Comparison of ENCODE assay signal across 1 cellular context in the genomic region with DNA sequence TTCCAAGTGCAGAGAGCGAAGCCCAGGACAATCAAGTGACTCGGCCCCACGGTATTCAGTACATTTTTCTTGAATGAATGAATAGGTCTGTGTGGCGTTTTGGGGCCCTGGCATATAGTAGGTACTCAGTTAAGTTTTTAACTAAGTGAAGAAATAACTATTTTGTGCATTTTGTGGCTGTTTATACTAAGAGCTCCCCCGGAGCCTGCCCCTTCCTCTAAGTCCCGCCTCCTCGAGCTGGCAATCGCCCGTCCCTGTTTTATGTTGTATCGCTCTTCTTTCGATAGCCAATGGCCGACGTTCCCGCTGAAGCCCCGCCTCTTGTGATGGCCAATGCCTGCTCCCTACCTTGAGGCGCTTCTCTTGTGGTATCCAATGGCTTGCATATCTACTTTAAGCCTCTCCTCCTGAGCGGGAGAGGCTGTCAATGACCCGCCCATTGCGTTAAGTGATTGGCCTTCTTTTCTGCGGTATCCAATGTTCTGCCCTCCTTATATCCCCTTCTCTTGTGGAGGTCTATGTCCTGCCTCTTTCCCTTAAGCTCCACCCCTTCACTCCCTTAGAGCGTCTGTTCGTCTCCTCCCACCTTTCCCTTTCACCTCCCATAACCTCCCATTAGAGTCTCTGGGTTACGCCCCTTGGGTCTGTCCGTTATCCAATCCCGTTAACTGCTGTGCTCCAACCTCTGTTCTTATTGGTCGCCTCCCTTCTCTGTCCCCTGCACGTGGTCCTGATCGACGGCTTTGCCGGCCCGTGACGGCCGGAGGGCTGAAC.
TF ChIP-seq lines count a peak whose summit lies in the region.

No MANE protein-coding gene starts in this region.

TF ChIP-seq in HepG2, 621 proteins besides CTCF, POLR2A, EP300 and RAD21 (continued from another document and continues in another):
- TF ChIP-seq, protein P1, sequence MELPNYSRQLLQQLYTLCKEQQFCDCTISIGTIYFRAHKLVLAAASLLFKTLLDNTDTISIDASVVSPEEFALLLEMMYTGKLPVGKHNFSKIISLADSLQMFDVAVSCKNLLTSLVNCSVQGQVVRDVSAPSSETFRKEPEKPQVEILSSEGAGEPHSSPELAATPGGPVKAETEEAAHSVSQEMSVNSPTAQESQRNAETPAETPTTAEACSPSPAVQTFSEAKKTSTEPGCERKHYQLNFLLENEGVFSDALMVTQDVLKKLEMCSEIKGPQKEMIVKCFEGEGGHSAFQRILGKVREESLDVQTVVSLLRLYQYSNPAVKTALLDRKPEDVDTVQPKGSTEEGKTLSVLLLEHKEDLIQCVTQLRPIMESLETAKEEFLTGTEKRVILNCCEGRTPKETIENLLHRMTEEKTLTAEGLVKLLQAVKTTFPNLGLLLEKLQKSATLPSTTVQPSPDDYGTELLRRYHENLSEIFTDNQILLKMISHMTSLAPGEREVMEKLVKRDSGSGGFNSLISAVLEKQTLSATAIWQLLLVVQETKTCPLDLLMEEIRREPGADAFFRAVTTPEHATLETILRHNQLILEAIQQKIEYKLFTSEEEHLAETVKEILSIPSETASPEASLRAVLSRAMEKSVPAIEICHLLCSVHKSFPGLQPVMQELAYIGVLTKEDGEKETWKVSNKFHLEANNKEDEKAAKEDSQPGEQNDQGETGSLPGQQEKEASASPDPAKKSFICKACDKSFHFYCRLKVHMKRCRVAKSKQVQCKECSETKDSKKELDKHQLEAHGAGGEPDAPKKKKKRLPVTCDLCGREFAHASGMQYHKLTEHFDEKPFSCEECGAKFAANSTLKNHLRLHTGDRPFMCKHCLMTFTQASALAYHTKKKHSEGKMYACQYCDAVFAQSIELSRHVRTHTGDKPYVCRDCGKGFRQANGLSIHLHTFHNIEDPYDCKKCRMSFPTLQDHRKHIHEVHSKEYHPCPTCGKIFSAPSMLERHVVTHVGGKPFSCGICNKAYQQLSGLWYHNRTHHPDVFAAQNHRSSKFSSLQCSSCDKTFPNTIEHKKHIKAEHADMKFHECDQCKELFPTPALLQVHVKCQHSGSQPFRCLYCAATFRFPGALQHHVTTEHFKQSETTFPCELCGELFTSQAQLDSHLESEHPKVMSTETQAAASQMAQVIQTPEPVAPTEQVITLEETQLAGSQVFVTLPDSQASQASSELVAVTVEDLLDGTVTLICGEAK (IDR thresholded peaks at IDR 0.05) = no peak
- TF ChIP-seq, protein P1 (CRISPR knock-in tag; IDR thresholded peaks at IDR 0.05) = no peak
- TF ChIP-seq, protein P2, sequence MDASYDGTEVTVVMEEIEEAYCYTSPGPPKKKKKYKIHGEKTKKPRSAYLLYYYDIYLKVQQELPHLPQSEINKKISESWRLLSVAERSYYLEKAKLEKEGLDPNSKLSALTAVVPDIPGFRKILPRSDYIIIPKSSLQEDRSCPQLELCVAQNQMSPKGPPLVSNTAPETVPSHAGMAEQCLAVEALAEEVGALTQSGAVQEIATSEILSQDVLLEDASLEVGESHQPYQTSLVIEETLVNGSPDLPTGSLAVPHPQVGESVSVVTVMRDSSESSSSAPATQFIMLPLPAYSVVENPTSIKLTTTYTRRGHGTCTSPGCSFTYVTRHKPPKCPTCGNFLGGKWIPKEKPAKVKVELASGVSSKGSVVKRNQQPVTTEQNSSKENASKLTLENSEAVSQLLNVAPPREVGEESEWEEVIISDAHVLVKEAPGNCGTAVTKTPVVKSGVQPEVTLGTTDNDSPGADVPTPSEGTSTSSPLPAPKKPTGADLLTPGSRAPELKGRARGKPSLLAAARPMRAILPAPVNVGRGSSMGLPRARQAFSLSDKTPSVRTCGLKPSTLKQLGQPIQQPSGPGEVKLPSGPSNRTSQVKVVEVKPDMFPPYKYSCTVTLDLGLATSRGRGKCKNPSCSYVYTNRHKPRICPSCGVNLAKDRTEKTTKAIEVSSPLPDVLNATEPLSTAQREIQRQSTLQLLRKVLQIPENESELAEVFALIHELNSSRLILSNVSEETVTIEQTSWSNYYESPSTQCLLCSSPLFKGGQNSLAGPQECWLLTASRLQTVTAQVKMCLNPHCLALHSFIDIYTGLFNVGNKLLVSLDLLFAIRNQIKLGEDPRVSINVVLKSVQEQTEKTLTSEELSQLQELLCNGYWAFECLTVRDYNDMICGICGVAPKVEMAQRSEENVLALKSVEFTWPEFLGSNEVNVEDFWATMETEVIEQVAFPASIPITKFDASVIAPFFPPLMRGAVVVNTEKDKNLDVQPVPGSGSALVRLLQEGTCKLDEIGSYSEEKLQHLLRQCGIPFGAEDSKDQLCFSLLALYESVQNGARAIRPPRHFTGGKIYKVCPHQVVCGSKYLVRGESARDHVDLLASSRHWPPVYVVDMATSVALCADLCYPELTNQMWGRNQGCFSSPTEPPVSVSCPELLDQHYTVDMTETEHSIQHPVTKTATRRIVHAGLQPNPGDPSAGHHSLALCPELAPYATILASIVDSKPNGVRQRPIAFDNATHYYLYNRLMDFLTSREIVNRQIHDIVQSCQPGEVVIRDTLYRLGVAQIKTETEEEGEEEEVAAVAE (CRISPR knock-in tag; IDR thresholded peaks at IDR 0.05; ENCODE audit: borderline replicate concordance) = peak; percentile 99
- TF ChIP-seq ZNF350 (CRISPR knock-in tag; IDR thresholded peaks at IDR 0.05; ENCODE audit: borderline replicate concordance, low read depth) (no peak), MAFF (IDR thresholded peaks at IDR 0.05; ENCODE audit: low read depth, low read length) (no peak), ZBTB21 (CRISPR knock-in tag; IDR thresholded peaks at IDR 0.05) (no peak), NFE2 (CRISPR knock-in tag; IDR thresholded peaks at IDR 0.05) (no peak), ZNF367 (CRISPR knock-in tag; IDR thresholded peaks at IDR 0.05; ENCODE audit: borderline replicate concordance) (no peak), KDM3A (CRISPR knock-in tag; IDR thresholded peaks at IDR 0.05; ENCODE audit: low read depth) (no peak), ZNF660 (CRISPR knock-in tag; IDR thresholded peaks at IDR 0.05; ENCODE audit: borderline replicate concordance, low read depth) (no peak), NR2C2 (CRISPR knock-in tag; IDR thresholded peaks at IDR 0.05; ENCODE audit: borderline replicate concordance) (peak; percentile 89), ZNF30 (CRISPR knock-in tag; IDR thresholded peaks at IDR 0.05) (no peak), THAP11 (CRISPR knock-in tag; IDR thresholded peaks at IDR 0.05) (peak; percentile 65), ZFX (CRISPR knock-in tag; IDR thresholded peaks at IDR 0.05; ENCODE audit: low read depth) (0 out of 2 replicates have a peak, but pooled peaks have one; percentile 1), MLLT10 (CRISPR knock-in tag; IDR thresholded peaks at IDR 0.05) (no peak), SOX5 (CRISPR knock-in tag; IDR thresholded peaks at IDR 0.05; ENCODE audit: borderline replicate concordance) (no peak), PCBP1 (IDR thresholded peaks at IDR 0.05; ENCODE audit: borderline replicate concordance, low read depth, low read length) (no peak), HMG20A (CRISPR knock-in tag; IDR thresholded peaks at IDR 0.05; ENCODE audit: borderline replicate concordance) (no peak), ARNT (IDR thresholded peaks at IDR 0.05) (no peak), ZNF564 (CRISPR knock-in tag; IDR thresholded peaks at IDR 0.05) (no peak), BRD4 (CRISPR knock-in tag; IDR thresholded peaks at IDR 0.05) (no peak), SALL1 (CRISPR knock-in tag; IDR thresholded peaks at IDR 0.05) (0 out of 2 replicates have a peak, but pooled peaks have one; percentile 18), ZNF34 (CRISPR knock-in tag; IDR thresholded peaks at IDR 0.05; ENCODE audit: borderline replicate concordance) (no peak), MAFG (CRISPR knock-in tag; IDR thresholded peaks at IDR 0.05) (no peak), IRF2 (CRISPR knock-in tag; IDR thresholded peaks at IDR 0.05) (no peak), ZFP36L1 (CRISPR knock-in tag; IDR thresholded peaks at IDR 0.05) (no peak), ZNF124 (CRISPR knock-in tag; IDR thresholded peaks at IDR 0.05) (no peak), NAIF1 (CRISPR knock-in tag; IDR thresholded peaks at IDR 0.05; ENCODE audit: borderline replicate concordance) (no peak), ATF1 (CRISPR knock-in tag; IDR thresholded peaks at IDR 0.05) (peak; percentile 62), FOXM1 (CRISPR knock-in tag; IDR thresholded peaks at IDR 0.05) (no peak), ZNF629 (CRISPR knock-in tag; conservative IDR thresholded peaks at IDR 0.05) (no peak), RXRB (CRISPR knock-in tag; IDR thresholded peaks at IDR 0.05; ENCODE audit: borderline replicate concordance) (no peak; the same call in 1 of the 2 replicates), ZNF614 (CRISPR knock-in tag; IDR thresholded peaks at IDR 0.05; ENCODE audit: borderline replicate concordance) (no peak)
- TF ChIP-seq, protein P3, sequence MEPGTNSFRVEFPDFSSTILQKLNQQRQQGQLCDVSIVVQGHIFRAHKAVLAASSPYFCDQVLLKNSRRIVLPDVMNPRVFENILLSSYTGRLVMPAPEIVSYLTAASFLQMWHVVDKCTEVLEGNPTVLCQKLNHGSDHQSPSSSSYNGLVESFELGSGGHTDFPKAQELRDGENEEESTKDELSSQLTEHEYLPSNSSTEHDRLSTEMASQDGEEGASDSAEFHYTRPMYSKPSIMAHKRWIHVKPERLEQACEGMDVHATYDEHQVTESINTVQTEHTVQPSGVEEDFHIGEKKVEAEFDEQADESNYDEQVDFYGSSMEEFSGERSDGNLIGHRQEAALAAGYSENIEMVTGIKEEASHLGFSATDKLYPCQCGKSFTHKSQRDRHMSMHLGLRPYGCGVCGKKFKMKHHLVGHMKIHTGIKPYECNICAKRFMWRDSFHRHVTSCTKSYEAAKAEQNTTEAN (CRISPR knock-in tag; conservative IDR thresholded peaks at IDR 0.05) = 0 out of 2 replicates have a peak, but pooled peaks have one; percentile 24
- TF ChIP-seq, protein P4, sequence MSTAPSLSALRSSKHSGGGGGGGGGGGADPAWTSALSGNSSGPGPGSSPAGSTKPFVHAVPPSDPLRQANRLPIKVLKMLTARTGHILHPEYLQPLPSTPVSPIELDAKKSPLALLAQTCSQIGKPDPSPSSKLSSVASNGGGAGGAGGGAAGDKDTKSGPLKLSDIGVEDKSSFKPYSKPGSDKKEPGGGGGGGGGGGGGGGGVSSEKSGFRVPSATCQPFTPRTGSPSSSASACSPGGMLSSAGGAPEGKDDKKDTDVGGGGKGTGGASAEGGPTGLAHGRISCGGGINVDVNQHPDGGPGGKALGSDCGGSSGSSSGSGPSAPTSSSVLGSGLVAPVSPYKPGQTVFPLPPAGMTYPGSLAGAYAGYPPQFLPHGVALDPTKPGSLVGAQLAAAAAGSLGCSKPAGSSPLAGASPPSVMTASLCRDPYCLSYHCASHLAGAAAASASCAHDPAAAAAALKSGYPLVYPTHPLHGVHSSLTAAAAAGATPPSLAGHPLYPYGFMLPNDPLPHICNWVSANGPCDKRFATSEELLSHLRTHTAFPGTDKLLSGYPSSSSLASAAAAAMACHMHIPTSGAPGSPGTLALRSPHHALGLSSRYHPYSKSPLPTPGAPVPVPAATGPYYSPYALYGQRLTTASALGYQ (CRISPR knock-in tag; IDR thresholded peaks at IDR 0.05) = no peak
- TF ChIP-seq, protein P5, sequence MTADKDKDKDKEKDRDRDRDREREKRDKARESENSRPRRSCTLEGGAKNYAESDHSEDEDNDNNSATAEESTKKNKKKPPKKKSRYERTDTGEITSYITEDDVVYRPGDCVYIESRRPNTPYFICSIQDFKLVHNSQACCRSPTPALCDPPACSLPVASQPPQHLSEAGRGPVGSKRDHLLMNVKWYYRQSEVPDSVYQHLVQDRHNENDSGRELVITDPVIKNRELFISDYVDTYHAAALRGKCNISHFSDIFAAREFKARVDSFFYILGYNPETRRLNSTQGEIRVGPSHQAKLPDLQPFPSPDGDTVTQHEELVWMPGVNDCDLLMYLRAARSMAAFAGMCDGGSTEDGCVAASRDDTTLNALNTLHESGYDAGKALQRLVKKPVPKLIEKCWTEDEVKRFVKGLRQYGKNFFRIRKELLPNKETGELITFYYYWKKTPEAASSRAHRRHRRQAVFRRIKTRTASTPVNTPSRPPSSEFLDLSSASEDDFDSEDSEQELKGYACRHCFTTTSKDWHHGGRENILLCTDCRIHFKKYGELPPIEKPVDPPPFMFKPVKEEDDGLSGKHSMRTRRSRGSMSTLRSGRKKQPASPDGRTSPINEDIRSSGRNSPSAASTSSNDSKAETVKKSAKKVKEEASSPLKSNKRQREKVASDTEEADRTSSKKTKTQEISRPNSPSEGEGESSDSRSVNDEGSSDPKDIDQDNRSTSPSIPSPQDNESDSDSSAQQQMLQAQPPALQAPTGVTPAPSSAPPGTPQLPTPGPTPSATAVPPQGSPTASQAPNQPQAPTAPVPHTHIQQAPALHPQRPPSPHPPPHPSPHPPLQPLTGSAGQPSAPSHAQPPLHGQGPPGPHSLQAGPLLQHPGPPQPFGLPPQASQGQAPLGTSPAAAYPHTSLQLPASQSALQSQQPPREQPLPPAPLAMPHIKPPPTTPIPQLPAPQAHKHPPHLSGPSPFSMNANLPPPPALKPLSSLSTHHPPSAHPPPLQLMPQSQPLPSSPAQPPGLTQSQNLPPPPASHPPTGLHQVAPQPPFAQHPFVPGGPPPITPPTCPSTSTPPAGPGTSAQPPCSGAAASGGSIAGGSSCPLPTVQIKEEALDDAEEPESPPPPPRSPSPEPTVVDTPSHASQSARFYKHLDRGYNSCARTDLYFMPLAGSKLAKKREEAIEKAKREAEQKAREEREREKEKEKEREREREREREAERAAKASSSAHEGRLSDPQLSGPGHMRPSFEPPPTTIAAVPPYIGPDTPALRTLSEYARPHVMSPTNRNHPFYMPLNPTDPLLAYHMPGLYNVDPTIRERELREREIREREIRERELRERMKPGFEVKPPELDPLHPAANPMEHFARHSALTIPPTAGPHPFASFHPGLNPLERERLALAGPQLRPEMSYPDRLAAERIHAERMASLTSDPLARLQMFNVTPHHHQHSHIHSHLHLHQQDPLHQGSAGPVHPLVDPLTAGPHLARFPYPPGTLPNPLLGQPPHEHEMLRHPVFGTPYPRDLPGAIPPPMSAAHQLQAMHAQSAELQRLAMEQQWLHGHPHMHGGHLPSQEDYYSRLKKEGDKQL (CRISPR knock-in tag; IDR thresholded peaks at IDR 0.05; ENCODE audit: low read depth) = no peak
